ENCODE assay signal across 8 cellular contexts in the genomic region with DNA sequence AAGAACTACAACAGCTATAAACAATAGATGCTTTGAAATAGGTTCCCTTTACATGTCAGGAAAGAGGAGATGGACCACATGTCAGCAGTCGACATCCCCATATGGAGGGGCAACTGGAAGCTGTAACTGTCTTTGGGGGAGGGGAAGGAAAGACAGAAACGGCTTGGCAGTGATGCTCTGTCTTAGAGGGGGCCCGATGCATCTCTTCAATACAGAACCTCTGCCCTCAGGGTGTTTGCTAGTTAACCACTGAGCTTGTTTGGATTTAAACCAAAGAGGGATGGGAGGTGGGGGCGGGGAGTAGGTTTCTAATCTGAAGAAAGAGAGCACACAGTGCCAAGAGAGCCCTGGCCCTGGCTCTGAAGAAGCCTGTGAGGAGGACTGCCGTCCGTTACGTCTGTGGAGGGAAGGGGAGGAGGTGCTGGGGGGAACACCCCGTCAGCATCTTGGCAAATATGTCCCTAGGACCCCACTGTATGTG. TPM values are rescaled to one million over a fixed set of nuclear protein-coding genes. Genes with fewer than 3 reads are reported as not detected.
DNase-seq lines count a peak whose midpoint lies in the region; ATAC-seq and TF ChIP-seq lines count a peak whose summit lies in the region.

No MANE protein-coding gene starts in this region.

- H3K9me3 ChIP-seq in duodenal mucosa (ENCODE audit: control insufficient read depth in 1 of 2, low read length in 2 of 2) (no peaks in the 10 kb centered on the region), ovary (no peaks in the 10 kb centered on the region)

- H3K27me3 ChIP-seq in duodenal mucosa (ENCODE audit: control insufficient read depth in 1 of 2, insufficient read depth in 2 of 2, low read length in 2 of 2) (no peaks in the 10 kb centered on the region), ovary (no peaks in the 10 kb centered on the region)

- no peak for TF ChIP-seq POLR2A in ovary (IDR thresholded peaks at IDR 0.05)

- H3K4me3 ChIP-seq in duodenal mucosa (ENCODE audit: low read depth in 1 of 2, low read length in 2 of 2): peak overlapping the region; percentile 72 to 78
- H3K4me3 ChIP-seq in ovary: peak overlapping the region; percentile 31

- H3K4me1 ChIP-seq in duodenal mucosa (ENCODE audit: control insufficient read depth in 1 of 2, insufficient read depth in 2 of 2, low read length in 2 of 2) (peaks cover 27% of the 10 kb centered on the region in 2 donors), ovary (ENCODE audit: insufficient read depth) (peaks cover 4% of the 10 kb centered on the region)

- DNase-seq in ovary (peak; percentile 49 to 75 (median 67)), Kasumi-1 (lab: John Stamatoyannopoulos, UW) (no peak), NCI-H187 treated with DMSO at 0.1 percent for 48 hours (lab: John Stamatoyannopoulos, UW) (no peak)
- DNase-seq in stimulated activated naive CD4-positive, alpha-beta T cell (lab: John Stamatoyannopoulos, UW): no peak

- ATAC-seq in GM18499 (IDR thresholded peaks at IDR 0.05; ENCODE audit: insufficient read depth, unreplicated experiment): peak; percentile 5
- peak; percentile 30 for ATAC-seq in HG03135 (IDR thresholded peaks at IDR 0.05; ENCODE audit: unreplicated experiment)
- ATAC-seq in HG02588 (IDR thresholded peaks at IDR 0.05; ENCODE audit: unreplicated experiment): no peak

- H3K36me3 ChIP-seq in duodenal mucosa (ENCODE audit: control insufficient read depth in 1 of 2, insufficient read depth in 2 of 2, low read length in 2 of 2) (no peaks in the 10 kb centered on the region), ovary (no peaks in the 10 kb centered on the region)

- peak overlapping the region; percentile 49 to 69 for H3K9ac ChIP-seq in duodenal mucosa (ENCODE audit: low read depth in 1 of 2, low read length in 2 of 2)

- 1 to 2% (median 1%) methylated on average over 8 of the region's 8 CpGs for WGBS in ovary, 3 donors

- TF ChIP-seq EP300 in ovary (IDR thresholded peaks at IDR 0.05): no peak

- H3K27ac ChIP-seq in duodenal mucosa (ENCODE audit: low read depth, low read length) (no peak overlapping the region), ovary (peak overlapping the region; percentile 50 to 67)

- no peak for TF ChIP-seq CTCF in ovary (IDR thresholded peaks at IDR 0.05)

- intact Hi-C loops in ovary (cut with DNase I): no loop called here

RNA-seq across cellular contexts. Expression of a gene that starts 55.2 kb away (rescaled TPM):
- total RNA-seq in ovary: 10 to 100 TPM; 10.6 to 34.8 (median 20.9) TPM
- 10 to 100 TPM; 11.5 to 88.9 TPM for polyA plus RNA-seq in ovary

Comparison
In these comparisons a context has a peak if more than half of its experiments do, and no peak if none do; other contexts are left out.
1. DNase-seq: peak in ovary (5 of 5); none in Kasumi-1 (0 of 2), stimulated activated naive CD4-positive, alpha-beta T cell (0 of 6) and NCI-H187 treated with DMSO at 0.1 percent for 48 hours (single experiment).